ENCODE assay signal across 16 cellular contexts in the genomic region with DNA sequence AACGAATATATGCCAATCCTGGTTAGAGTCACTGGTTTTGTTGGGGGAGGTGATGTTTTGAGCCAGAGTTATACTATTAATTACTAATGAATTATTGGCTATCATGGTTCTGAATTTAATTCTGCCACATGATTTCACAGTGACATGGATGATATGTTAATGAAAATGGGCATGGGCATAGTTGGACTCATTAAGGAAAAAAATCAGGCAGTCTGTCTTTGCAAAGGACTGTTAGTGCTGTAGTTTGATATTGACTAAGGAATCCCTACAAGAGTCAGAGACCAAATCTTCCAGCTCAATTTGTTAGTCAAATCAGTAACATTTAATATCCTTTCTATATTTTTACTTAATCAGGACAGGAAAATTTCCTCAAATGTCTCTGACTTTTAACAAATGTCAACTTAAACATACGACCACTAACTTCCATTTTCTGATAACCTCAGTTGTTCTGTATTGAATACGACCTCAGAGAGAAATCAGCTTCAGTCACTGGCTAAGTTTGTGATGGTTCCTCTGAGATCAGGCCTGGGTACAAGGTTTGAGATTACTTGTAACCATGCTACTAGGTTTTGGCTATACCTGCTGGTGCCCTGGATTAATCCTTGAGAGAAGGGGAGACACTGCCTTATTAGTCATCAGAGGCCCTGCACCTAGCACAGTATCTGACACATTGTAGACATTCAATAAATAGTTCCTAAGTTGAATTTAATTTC. TPM values are rescaled to one million over a fixed set of nuclear protein-coding genes. Genes with fewer than 3 reads are reported as not detected.
DNase-seq lines count a peak whose midpoint lies in the region; ATAC-seq and TF ChIP-seq lines count a peak whose summit lies in the region.
"Had no signal": no experiment of that assay in that cellular context is flagged by ENCODE, and none has a peak within 500 bp of the region (broad histone marks: within the 10 kb centered on the region; RNA-seq: fewer than 3 reads in every experiment).

No MANE protein-coding gene starts in this region.

- H3K9me3 Mint-ChIP-seq in MCF 10A (ENCODE audit: unreplicated experiment): no peaks in the 10 kb centered on the region
- H3K9me3 Mint-ChIP-seq: endodermal cell had no signal

- TF ChIP-seq POLR2A in breast epithelium (IDR thresholded peaks at IDR 0.05): no peak

- peaks cover 14% of the 10 kb centered on the region for H3K4me1 Mint-ChIP-seq in MCF 10A (ENCODE audit: insufficient read depth, unreplicated experiment)

- TF ChIP-seq CTCF in MCF 10A (IDR thresholded peaks at IDR 0.05; ENCODE audit: unreplicated experiment) (no peak), breast epithelium (IDR thresholded peaks at IDR 0.05) (no peak)

- ATAC-seq in SK-N-SH treated with all-trans-retinoic acid at 6 μM for 48 hours (peak; percentile 15), HG03460 (IDR thresholded peaks at IDR 0.05; ENCODE audit: unreplicated experiment) (no peak)
- peak; percentile 61 for ATAC-seq in stimulated activated naive CD8-positive, alpha-beta T cell treated with anti-CD3 and anti-CD28 coated beads, Interleukin-15, Interleukin-2, amounts not matched to agents 100 U/mL and 50 U/mL, for 24 hours

- H3K36me3 Mint-ChIP-seq in MCF 10A (ENCODE audit: insufficient read depth, unreplicated experiment): peaks cover 95% of the 10 kb centered on the region

- H3K27ac ChIP-seq in breast epithelium: no peak overlapping the region
- H3K27ac ChIP-seq: brain microvascular endothelial cell, heart right ventricle, parathyroid adenoma had no signal

- in situ Hi-C loops in KBM-7 (cut with MboI; ENCODE audit: low pct_unique_long_range_greater_than_20kb, low sequenced_read_pairs): no loop called here

- H3K27ac Mint-ChIP-seq in MCF 10A (ENCODE audit: low read depth, unreplicated experiment): peak overlapping the region; percentile 31
- H3K27ac Mint-ChIP-seq: endodermal cell had no signal

- no peaks in the 10 kb centered on the region for H3K27me3 Mint-ChIP-seq in MCF 10A (ENCODE audit: insufficient read depth, unreplicated experiment)

- CTCF ChIA-PET in MCF 10A (lab: Yijun Ruan, JAX): interaction anchor here (0.7 kb wide), 1 partner anchor 11 kb away, joined by 3 read pairs; no protein-coding TSS in a partner anchor

- H3K9me3 ChIP-seq in breast epithelium: no peaks in the 10 kb centered on the region
- H3K9me3 ChIP-seq: heart right ventricle had no signal

- H3K4me1 ChIP-seq in breast epithelium: no peaks in the 10 kb centered on the region

- intact Hi-C loops in MCF 10A (cut with micrococcal nuclease) (no loop called here), breast epithelium (cut with DNase I; ENCODE audit: low total_unique reads) (no loop called here)

- POLR2A ChIA-PET in MCF 10A (lab: Yijun Ruan, JAX): interaction anchor here (0.6 to 1.0 kb wide), 2 partner anchors 73 to 268 kb away, joined by 3 to 4 read pairs; no protein-coding TSS in a partner anchor

- no peaks in the 10 kb centered on the region for H3K27me3 ChIP-seq in breast epithelium
- H3K27me3 ChIP-seq: brain microvascular endothelial cell, heart right ventricle had no signal

- no peak overlapping the region for H3K4me3 Mint-ChIP-seq in MCF 10A (ENCODE audit: unreplicated experiment)
- H3K4me3 Mint-ChIP-seq: endodermal cell had no signal

- no peak overlapping the region for H3K4me3 ChIP-seq in breast epithelium
- H3K4me3 ChIP-seq: heart right ventricle, K562 had no signal

- no peak for DNase-seq in MCF 10A (ENCODE audit: unreplicated experiment)
- DNase-seq in breast epithelium (ENCODE audit: low spot score in 2 of 2): no peak
- DNase-seq in kidney tubule cell (ENCODE audit: low spot score): peak; percentile 85
- no peak for DNase-seq in stimulated activated naive CD8-positive, alpha-beta T cell treated with anti-CD3 and anti-CD28 coated beads, Interleukin-15, Interleukin-2, amounts not matched to agents 100 U/mL and 50 U/mL, for 24 hours
- no peak for DNase-seq in occipital lobe (lab: John Stamatoyannopoulos, UW)
- DNase-seq in KBM-7: no peak
- DNase-seq: activated CD4-positive, alpha-beta T cell treated with anti-CD3 and anti-CD28 coated beads, Interleukin-2, amount 50 U/mL, for 4 hours; activated effector memory CD4-positive, alpha-beta T cell treated with Interleukin-2 at 50 U/mL for 16 hours; brain microvascular endothelial cell; endodermal cell; heart right ventricle; NCI-H1694 had no signal

- no peaks in the 10 kb centered on the region for H3K36me3 ChIP-seq in breast epithelium

- BruUV-seq in MCF 10A (replicated peaks; lab: Mats Ljungman, UMichigan): no TSS peak

TF ChIP-seq in SK-N-SH treated with all-trans-retinoic acid at 6 μM for 48 hours, 23 proteins besides CTCF, POLR2A, EP300 and RAD21:
- TF ChIP-seq, protein P1, sequence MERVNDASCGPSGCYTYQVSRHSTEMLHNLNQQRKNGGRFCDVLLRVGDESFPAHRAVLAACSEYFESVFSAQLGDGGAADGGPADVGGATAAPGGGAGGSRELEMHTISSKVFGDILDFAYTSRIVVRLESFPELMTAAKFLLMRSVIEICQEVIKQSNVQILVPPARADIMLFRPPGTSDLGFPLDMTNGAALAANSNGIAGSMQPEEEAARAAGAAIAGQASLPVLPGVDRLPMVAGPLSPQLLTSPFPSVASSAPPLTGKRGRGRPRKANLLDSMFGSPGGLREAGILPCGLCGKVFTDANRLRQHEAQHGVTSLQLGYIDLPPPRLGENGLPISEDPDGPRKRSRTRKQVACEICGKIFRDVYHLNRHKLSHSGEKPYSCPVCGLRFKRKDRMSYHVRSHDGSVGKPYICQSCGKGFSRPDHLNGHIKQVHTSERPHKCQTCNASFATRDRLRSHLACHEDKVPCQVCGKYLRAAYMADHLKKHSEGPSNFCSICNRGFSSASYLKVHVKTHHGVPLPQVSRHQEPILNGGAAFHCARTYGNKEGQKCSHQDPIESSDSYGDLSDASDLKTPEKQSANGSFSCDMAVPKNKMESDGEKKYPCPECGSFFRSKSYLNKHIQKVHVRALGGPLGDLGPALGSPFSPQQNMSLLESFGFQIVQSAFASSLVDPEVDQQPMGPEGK (CRISPR knock-in tag; IDR thresholded peaks at IDR 0.05; ENCODE audit: borderline replicate concordance): peak; percentile 9; the same call in 1 of the 2 replicates
- TF ChIP-seq ESRRG (CRISPR knock-in tag; IDR thresholded peaks at IDR 0.05) (peak; percentile 6; the same call in 1 of the 2 replicates), OSR1 (CRISPR knock-in tag; IDR thresholded peaks at IDR 0.05) (no peak), ZC3H10 (CRISPR knock-in tag; IDR thresholded peaks at IDR 0.05) (peak; percentile 43; the same call in 1 of the 2 replicates)

RNA-seq across cellular contexts. Expression of a gene that starts 13.3 kb away (rescaled TPM):
- 48.9 and 58.8 TPM in 2 replicates for total RNA-seq in MCF 10A (2022)
- 100 to 1,000 TPM in 2 of 3 donors, 10 to 100 TPM in 1; 52.2 to 694 (median 243) TPM for total RNA-seq in breast epithelium
- 2.3 TPM for total RNA-seq in occipital lobe

Comparison
In these comparisons a context has a peak if more than half of its experiments do, and no peak if none do; other contexts are left out.
1. RNA of a gene that starts 13.3 kb away (total RNA-seq): 52.2 to 694 TPM in breast epithelium and 48.9 to 58.8 TPM in MCF 10A; 2.3 TPM in occipital lobe (single experiment); every median in the first group is over 10 times any median in the second.